In genomic region chr19:46660601-46661019, GRCh38 we compare ENCODE assay signal across 6 cellular contexts. TPM values are rescaled to one million over a fixed set of nuclear protein-coding genes. Genes with fewer than 3 reads are reported as not detected.
DNase-seq lines count a peak whose midpoint lies in the region; ATAC-seq and TF ChIP-seq lines count a peak whose summit lies in the region.

No MANE protein-coding gene starts in this region.

- peak overlapping the region; percentile 76 for H3K4me3 Mint-ChIP-seq in WTC11

- TF ChIP-seq CTCF in WTC11 (IDR thresholded peaks at IDR 0.05) (no peak), lower leg skin (IDR thresholded peaks at IDR 0.05) (no peak)

- no peak for TF ChIP-seq POLR2A in lower leg skin (IDR thresholded peaks at IDR 0.05)

- 1 to 2% methylated on average over 27 to 32 of the region's 39 CpGs for whole genome bisulfite sequencing in lower leg skin, 2 donors

- no peaks in the 10 kb centered on the region; the same call in 1 of the 2 replicates for H3K9me3 Mint-ChIP-seq in WTC11

- H3K36me3 Mint-ChIP-seq in WTC11: no peaks in the 10 kb centered on the region

- no peak overlapping the region for H3K27ac Mint-ChIP-seq in WTC11

- H3K4me1 Mint-ChIP-seq in WTC11: peaks cover 19% of the 10 kb centered on the region

- H3K4me3 ChIP-seq in lower leg skin (ENCODE audit: low read depth, poor library complexity, severe bottlenecking): peak overlapping the region; percentile 21

- DNase-seq in WTC11 (ENCODE audit: low spot score) (peak; percentile 47), lower leg skin (ENCODE audit: low spot score in 2 of 2) (no peak), amniotic stem cell (lab: John Stamatoyannopoulos, UW) (no peak), activated gamma-delta T cell (lab: John Stamatoyannopoulos, UW) (no peak)

- ATAC-seq in GM19455 (IDR thresholded peaks at IDR 0.05; ENCODE audit: unreplicated experiment) (peak; percentile 8), WTC11 (no peak), HG03095 (IDR thresholded peaks at IDR 0.05; ENCODE audit: unreplicated experiment) (no peak)

- POLR2A ChIA-PET in WTC11 (lab: Charles Lee): interaction anchor here (0.9 to 2.0 kb wide), 5 partner anchors 30 to 165 kb away, joined by 3 to 6 read pairs (median 3); partner anchors contain the start of gene PNMA8B

- intact Hi-C loops in lower leg skin (cut with DNase I; ENCODE audit: low total_unique reads): loop anchor here (10.0 kb wide), 2 partner anchors 46 to 126 kb away; no protein-coding TSS in a partner anchor

- H3K27me3 Mint-ChIP-seq in WTC11 (ENCODE audit: low read depth): peaks cover 51% of the 10 kb centered on the region

- CTCF ChIA-PET in WTC11 (lab: Charles Lee): interaction anchor here (0.6 to 11.0 kb wide), 28 partner anchors 11 to 247 kb away, joined by 3 to 484 read pairs (median 10); partner anchors contain the start of genes CALM3, CCDC8, GNG8 and PRKD2

TF ChIP-seq in WTC11, 78 proteins besides CTCF, POLR2A, EP300 and RAD21:
- TF ChIP-seq ATF1 (CRISPR knock-in tag; IDR thresholded peaks at IDR 0.05): no peak
- peak; percentile 62; the same call in 1 of the 2 replicates for TF ChIP-seq FOXP1 (CRISPR knock-in tag; IDR thresholded peaks at IDR 0.05; ENCODE audit: borderline replicate concordance)
- TF ChIP-seq HMGA2 (CRISPR knock-in tag; IDR thresholded peaks at IDR 0.05): no peak
- TF ChIP-seq ZNF317 (CRISPR knock-in tag; IDR thresholded peaks at IDR 0.05; ENCODE audit: borderline replicate concordance, low read depth): no peak

RNA-seq across cellular contexts. Expression of gene DACT3, which starts 0.4 kb away (rescaled TPM):
- total RNA-seq in WTC11 (2021) (1.8 to 1.9 TPM (median 1.8 TPM) in 3 replicates), lower leg skin (1 to 10 TPM; 1.3 to 4.1 (median 2.6) TPM)

RNA-seq across cellular contexts. Expression of gene GNG8, which starts 24.6 kb away (rescaled TPM):
- total RNA-seq in WTC11 (2021) (not detected in 3 replicates), lower leg skin (not detected)

RNA-seq across cellular contexts. Expression of gene PTGIR, which starts 35.7 kb away (rescaled TPM):
- total RNA-seq in WTC11 (2021): 0.24 TPM in 1 of 3 replicates, not detected in the others
- 1 to 10 TPM in 2 of 4 donors, under 1 TPM in 2; 0.51 to 3.6 (median 2.1) TPM for total RNA-seq in lower leg skin

RNA-seq across cellular contexts. Expression of gene PRKD2, which starts 56.3 kb away (rescaled TPM):
- 78.5 to 100 TPM (median 81.5 TPM) in 3 replicates for total RNA-seq in WTC11 (2021)
- total RNA-seq in lower leg skin: 100 to 1,000 TPM in 1 of 4 donors, 10 to 100 TPM in 3; 52.6 to 120 (median 66.7) TPM

RNA-seq across cellular contexts. Expression of gene CALM3, which starts 59.5 kb away (rescaled TPM):
- total RNA-seq in WTC11 (2021) (306 to 350 TPM (median 346 TPM) in 3 replicates), lower leg skin (10 to 100 TPM; 54.6 to 72.8 (median 63.1) TPM)
